ENCODE assay signal across 16 cellular contexts in the genomic region with DNA sequence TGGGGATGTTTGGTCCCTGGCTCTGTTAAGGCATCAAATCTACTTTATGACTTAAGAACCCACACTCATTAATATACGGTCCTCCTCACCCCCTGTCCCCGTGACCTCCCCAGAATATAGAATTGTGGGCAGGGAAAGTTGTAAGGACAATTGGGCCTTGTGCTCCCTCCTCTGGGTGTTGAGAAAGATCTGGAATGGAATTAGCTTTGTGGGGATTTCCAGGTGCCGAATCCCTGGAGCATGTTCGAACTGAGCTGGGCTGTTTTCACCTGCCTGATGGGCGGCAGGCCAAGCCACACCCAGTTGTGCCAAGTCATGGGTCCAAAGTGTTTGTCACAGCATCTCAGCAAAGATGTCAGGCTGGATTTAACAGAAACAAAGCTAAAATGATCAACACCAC.
A peak's percentile ranks its signal among the peaks of the same experiment; 100 is the strongest.
DNase-seq lines count a peak whose midpoint lies in the region; ATAC-seq, FAIRE-seq and TF ChIP-seq lines count a peak whose summit lies in the region.
"Had no signal": no experiment of that assay in that cellular context is flagged by ENCODE, and none has a peak within 500 bp of the region (broad histone marks: within the 10 kb centered on the region; RNA-seq: fewer than 3 reads in every experiment).

No MANE protein-coding gene starts in this region.

- H3K4me1 ChIP-seq in A549 (peaks cover 25% of the 10 kb centered on the region), mucosa of descending colon (ENCODE audit: low read depth) (peaks cover 43% of the 10 kb centered on the region)

- CTCF ChIA-PET in A549 (lab: Yijun Ruan, JAX) = interaction anchor here (1.0 kb wide), 1 partner anchor 416 kb away, joined by 4 read pairs; no protein-coding TSS in a partner anchor

- TF ChIP-seq POLR2A in A549 (IDR thresholded peaks at IDR 0.05; ENCODE audit: low read length) = no peak

- WGBS in A549 (ENCODE audit: missing lambda C conversion rate) = 59% methylated on average over 5 of the region's 5 CpGs

- no peaks in the 10 kb centered on the region for H3K9me3 ChIP-seq in A549
- no peaks in the 10 kb centered on the region for H3K9me3 ChIP-seq in mucosa of descending colon
- H3K9me3 ChIP-seq: gastrocnemius medialis, ovary had no signal

- TF ChIP-seq CTCF in A549 (IDR thresholded peaks at IDR 0.05) (no peak), mucosa of descending colon (IDR thresholded peaks at IDR 0.05) (no peak)

- H3K4me3 ChIP-seq in A549 = no peak overlapping the region
- no peak overlapping the region for H3K4me3 ChIP-seq in mucosa of descending colon
- H3K4me3 ChIP-seq: coronary artery, gastrocnemius medialis, left ventricle myocardium inferior, ovary had no signal

- H3K27ac ChIP-seq in A549 = peak overlapping the region in 1 of 2 experiments; percentile 66; a peak in 2 of 6 replicates
- H3K27ac ChIP-seq in cingulate gyrus (ENCODE audit: low read depth, low read length) = peak overlapping the region; percentile 66
- H3K27ac ChIP-seq: coronary artery, gastrocnemius medialis, left ventricle myocardium inferior, ovary had no signal

- TF ChIP-seq EP300 in A549 (IDR thresholded peaks at IDR 0.05) = no peak

- ATAC-seq in A549 (no peak), mucosa of descending colon (peak; percentile 57), GM18520 (IDR thresholded peaks at IDR 0.05; ENCODE audit: unreplicated experiment) (no peak)
- ATAC-seq: gastrocnemius medialis had no signal

- 0 out of 3 replicates have a peak overlapping the region, but pooled peaks have one; percentile 3 for H3K4me2 ChIP-seq in A549

- no peak for TF ChIP-seq RAD21 in A549 (conservative IDR thresholded peaks at IDR 0.05 in 1 of 2, IDR thresholded peaks at IDR 0.05 in 1 of 2)

- H3K36me3 ChIP-seq in mucosa of descending colon (ENCODE audit: low read depth) = no peaks in the 10 kb centered on the region
- H3K36me3 ChIP-seq: gastrocnemius medialis, left ventricle myocardium inferior, ovary had no signal

- intact Hi-C loops in mucosa of descending colon (cut with DNase I, micrococcal nuclease) = loop anchor here in 1 of 2 donors (2.0 to 5.0 kb wide), 3 partner anchors 82 to 418 kb away; no protein-coding TSS in a partner anchor

- POLR2A ChIA-PET in A549 (lab: Yijun Ruan, JAX) = no interaction called here

- DNase-seq in A549 (ENCODE audit: low read depth in 1 of 2, low spot score in 1 of 2) = no peak
- DNase-seq in NCI-H2081 (lab: John Stamatoyannopoulos, UW) = peak; percentile 8 to 53
- peak; percentile 89 to 95 (median 91) for DNase-seq in mucosa of descending colon
- no peak for DNase-seq in SKM-1 (lab: John Stamatoyannopoulos, UW; ENCODE audit: unreplicated experiment)
- no peak for DNase-seq in NK-92 (lab: John Stamatoyannopoulos, UW; ENCODE audit: unreplicated experiment)
- DNase-seq in NCI-H2171 treated with DMSO at 0.1 percent for 48 hours (lab: John Stamatoyannopoulos, UW) = no peak
- DNase-seq: activated CD4-positive, alpha-beta memory T cell treated with anti-CD3 and anti-CD28 coated beads, Interleukin-2, amount 10 ng/mL, durations not matched to agents 7 days and 5 days; activated naive CD4-positive, alpha-beta T cell treated with anti-CD3 and anti-CD28 coated beads for 36 hours; gastrocnemius medialis; left ventricle myocardium inferior; MM.1S; ovary; T-helper 2 cell had no signal

- FAIRE-seq in A549 (lab: Jason Lieb, UNC) = no peak

TF ChIP-seq in A549, 52 proteins besides CTCF, POLR2A, EP300 and RAD21:
- TF ChIP-seq JUN (IDR thresholded peaks at IDR 0.05) = no peak
- TF ChIP-seq CHD2 (IDR thresholded peaks at IDR 0.05; ENCODE audit: low read length, partially characterized antibody) = no peak
- no peak for TF ChIP-seq NR3C1 (IDR thresholded peaks at IDR 0.05)
- no peak for TF ChIP-seq ZSCAN20 (CRISPR knock-in tag; IDR thresholded peaks at IDR 0.05)
- TF ChIP-seq SMC3 (IDR thresholded peaks at IDR 0.05) = no peak
- no peak for TF ChIP-seq FOSB (CRISPR knock-in tag; IDR thresholded peaks at IDR 0.05)
- no peak for TF ChIP-seq MAZ (IDR thresholded peaks at IDR 0.05; ENCODE audit: borderline replicate concordance, low read depth, low read length)
- TF ChIP-seq FOSL2 (IDR thresholded peaks at IDR 0.05) = no peak
- no peak for TF ChIP-seq FOSL2 (CRISPR knock-in tag; IDR thresholded peaks at IDR 0.05)
- no peak for TF ChIP-seq RCOR1 (IDR thresholded peaks at IDR 0.05; ENCODE audit: low read depth, low read length)
- no peak for TF ChIP-seq CBX8 (IDR thresholded peaks at IDR 0.05)
- no peak for TF ChIP-seq TP53 (CRISPR knock-in tag; IDR thresholded peaks at IDR 0.05)
- TF ChIP-seq, protein P1, sequence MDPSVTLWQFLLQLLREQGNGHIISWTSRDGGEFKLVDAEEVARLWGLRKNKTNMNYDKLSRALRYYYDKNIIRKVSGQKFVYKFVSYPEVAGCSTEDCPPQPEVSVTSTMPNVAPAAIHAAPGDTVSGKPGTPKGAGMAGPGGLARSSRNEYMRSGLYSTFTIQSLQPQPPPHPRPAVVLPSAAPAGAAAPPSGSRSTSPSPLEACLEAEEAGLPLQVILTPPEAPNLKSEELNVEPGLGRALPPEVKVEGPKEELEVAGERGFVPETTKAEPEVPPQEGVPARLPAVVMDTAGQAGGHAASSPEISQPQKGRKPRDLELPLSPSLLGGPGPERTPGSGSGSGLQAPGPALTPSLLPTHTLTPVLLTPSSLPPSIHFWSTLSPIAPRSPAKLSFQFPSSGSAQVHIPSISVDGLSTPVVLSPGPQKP (IDR thresholded peaks at IDR 0.05; ENCODE audit: low read depth, low read length) = no peak

Comparison
In these comparisons a context has a peak if more than half of its experiments do, and no peak if none do; other contexts are left out.
1. DNase-seq: peak in NCI-H2081 (2 of 2) and mucosa of descending colon (3 of 3); none in A549 (0 of 2), SKM-1 (single experiment), NK-92 (single experiment) and NCI-H2171 treated with DMSO at 0.1 percent for 48 hours (single experiment).